1 cellular context compared by ENCODE assay signal in genomic region chr5:181190711-181191525, GRCh38.
TF ChIP-seq lines count a peak whose summit lies in the region.

No MANE protein-coding gene starts in this region.

TF ChIP-seq in K562, 482 proteins besides CTCF, POLR2A, EP300 and RAD21 (continued from another document):
- TF ChIP-seq ZFP91 (CRISPR knock-in tag; IDR thresholded peaks at IDR 0.05) (no peak), ZNF699 (CRISPR knock-in tag; IDR thresholded peaks at IDR 0.05; ENCODE audit: insufficient replicate concordance) (no peak), RB1 (IDR thresholded peaks at IDR 0.05; ENCODE audit: low read depth) (peak; percentile 28; the same call in 1 of the 2 replicates), NCOR1 (IDR thresholded peaks at IDR 0.05) (no peak), HDAC6 (IDR thresholded peaks at IDR 0.05; ENCODE audit: low read depth, low read length) (0 out of 2 replicates have a peak, but pooled peaks have one; percentile 74), KLF6 (CRISPR knock-in tag; IDR thresholded peaks at IDR 0.05; ENCODE audit: borderline replicate concordance) (no peak), ZBTB5 (IDR thresholded peaks at IDR 0.05) (no peak), ZNF347 (CRISPR knock-in tag; IDR thresholded peaks at IDR 0.05; ENCODE audit: low read depth) (no peak), ZNF232 (CRISPR knock-in tag; IDR thresholded peaks at IDR 0.05) (no peak), LEF1 (IDR thresholded peaks at IDR 0.05) (no peak), DDX20 (tag; IDR thresholded peaks at IDR 0.05; ENCODE audit: low read depth) (no peak), BHLHE40 (IDR thresholded peaks at IDR 0.05; ENCODE audit: low read length) (no peak), ZBTB26 (CRISPR knock-in tag; IDR thresholded peaks at IDR 0.05) (0 out of 2 replicates have a peak, but pooled peaks have one; percentile 15), ESRRA (IDR thresholded peaks at IDR 0.05; ENCODE audit: borderline replicate concordance, low read depth) (no peak), ETS1 (conservative IDR thresholded peaks at IDR 0.05; ENCODE audit: control insufficient read depth, low read depth, low read length) (no peak), EP400 (IDR thresholded peaks at IDR 0.05) (no peak)
